In genomic region chr6:87407531-87407895, GRCh38 we compare ENCODE assay signal across 8 cellular contexts. TPM values are rescaled to one million over a fixed set of nuclear protein-coding genes. Genes with fewer than 3 reads are reported as not detected.
DNase-seq lines count a peak whose midpoint lies in the region; ATAC-seq and TF ChIP-seq lines count a peak whose summit lies in the region.

No MANE protein-coding gene starts in this region.

- no peak for TF ChIP-seq POLR2A in vagina (IDR thresholded peaks at IDR 0.05)

- H3K9me3 ChIP-seq in CD4-positive, alpha-beta memory T cell (ENCODE audit: control insufficient read depth in 1 of 2, low read length in 2 of 2) = no peaks in the 10 kb centered on the region
- H3K9me3 ChIP-seq in SK-N-MC (ENCODE audit: low read depth, low read length) (no peaks in the 10 kb centered on the region), vagina (no peaks in the 10 kb centered on the region)

- peak overlapping the region; percentile 67 for H3K27ac ChIP-seq in CD4-positive, alpha-beta memory T cell (ENCODE audit: low read depth, low read length)
- no peak overlapping the region for H3K27ac ChIP-seq in SK-N-MC
- H3K27ac ChIP-seq in vagina = peak overlapping the region; percentile 88

- H3K36me3 Mint-ChIP-seq in CD4-positive, alpha-beta memory T cell = peaks cover 0 to 6% of the 10 kb centered on the region in 2 donors
- peaks cover 9% of the 10 kb centered on the region for H3K36me3 Mint-ChIP-seq in effector memory CD8-positive, alpha-beta T cell (ENCODE audit: insufficient read depth)

- no peak overlapping the region for H3K9ac ChIP-seq in SK-N-MC (ENCODE audit: insufficient read length)

- H3K4me1 ChIP-seq in CD4-positive, alpha-beta memory T cell (ENCODE audit: insufficient read depth, low read length) = peaks cover 11% of the 10 kb centered on the region
- peaks cover 5% of the 10 kb centered on the region for H3K4me1 ChIP-seq in vagina

- H3K4me3 Mint-ChIP-seq in CD4-positive, alpha-beta memory T cell = peak overlapping the region; percentile 88 to 96 (median 89)
- peak overlapping the region; percentile 86 to 87 for H3K4me3 Mint-ChIP-seq in effector memory CD8-positive, alpha-beta T cell

- CTCF ChIA-PET in CD4-positive, alpha-beta memory T cell (lab: Charles Lee; ENCODE audit: partially characterized antibody) = interaction anchor here (1.0 to 1.6 kb wide), 3 partner anchors 14 to 1463 kb away, joined by 3 to 10 read pairs (median 4); partner anchors contain the start of gene SLC35A1

- peaks cover 4 to 10% of the 10 kb centered on the region in 2 donors for H3K27me3 Mint-ChIP-seq in CD4-positive, alpha-beta memory T cell
- H3K27me3 Mint-ChIP-seq in effector memory CD8-positive, alpha-beta T cell = peaks cover 13 to 31% of the 10 kb centered on the region in 2 donors

- H3K4me3 ChIP-seq in CD4-positive, alpha-beta memory T cell (ENCODE audit: low read length in 2 of 2) = peak overlapping the region; percentile 61 to 84
- H3K4me3 ChIP-seq in SK-N-MC (peak overlapping the region; percentile 91), vagina (peak overlapping the region; percentile 86 to 90)

- H3K27me3 ChIP-seq in CD4-positive, alpha-beta memory T cell (ENCODE audit: insufficient read depth, low read length) = no peaks in the 10 kb centered on the region
- H3K27me3 ChIP-seq in vagina = no peaks in the 10 kb centered on the region

- no peaks in the 10 kb centered on the region for H3K9me3 Mint-ChIP-seq in CD4-positive, alpha-beta memory T cell
- H3K9me3 Mint-ChIP-seq in effector memory CD8-positive, alpha-beta T cell = no peaks in the 10 kb centered on the region

- H3K4me1 Mint-ChIP-seq in CD4-positive, alpha-beta memory T cell = peaks cover 4 to 13% (median 5%) of the 10 kb centered on the region in 4 donors
- peaks cover 5 to 6% of the 10 kb centered on the region in 2 donors for H3K4me1 Mint-ChIP-seq in effector memory CD8-positive, alpha-beta T cell (ENCODE audit: low read depth in 2 of 2)

- POLR2A ChIA-PET in CD4-positive, alpha-beta memory T cell (lab: Charles Lee; ENCODE audit: partially characterized antibody) = interaction anchor here (1.5 to 1.7 kb wide), 2 partner anchors 65 to 182 kb away, joined by 4 to 8 read pairs; partner anchors contain the start of genes ORC3, RARS2 and SLC35A1

- TF ChIP-seq CTCF in vagina (IDR thresholded peaks at IDR 0.05) = no peak

- no peak for DNase-seq in CD4-positive, alpha-beta memory T cell
- DNase-seq in SK-N-MC (ENCODE audit: low read depth, low spot score) (no peak), midbrain (lab: John Stamatoyannopoulos, UW) (peak; percentile 52), vagina (ENCODE audit: extremely low spot score in 2 of 2) (no peak)
- no peak for DNase-seq in effector memory CD8-positive, alpha-beta T cell
- no peak for DNase-seq in stimulated activated CD8-positive, alpha-beta memory T cell treated with anti-CD3 and anti-CD28 coated beads, Interleukin-4, amount 100 ng/mL, for 48 hours

- ATAC-seq in GM19328 (IDR thresholded peaks at IDR 0.05; ENCODE audit: unreplicated experiment) (peak; percentile 4), HG03460 (IDR thresholded peaks at IDR 0.05; ENCODE audit: unreplicated experiment) (peak; percentile 14)
- no peak for ATAC-seq in effector memory CD8-positive, alpha-beta T cell (replicated peaks)

- intact Hi-C loops in CD4-positive, alpha-beta memory T cell (cut with micrococcal nuclease) = loop anchor here (5.0 kb wide), 3 partner anchors 85 to 1555 kb away; partner anchors contain the start of genes AKIRIN2, RNGTT and SMIM8
- intact Hi-C loops in vagina (cut with DNase I) = no loop called here

- no peaks in the 10 kb centered on the region for H3K36me3 ChIP-seq in CD4-positive, alpha-beta memory T cell (ENCODE audit: insufficient read depth, low read length)
- H3K36me3 ChIP-seq in SK-N-MC (ENCODE audit: insufficient read depth, low read length) (no peaks in the 10 kb centered on the region), vagina (no peaks in the 10 kb centered on the region)

- peak overlapping the region; percentile 72 to 93 (median 89) for H3K27ac Mint-ChIP-seq in CD4-positive, alpha-beta memory T cell
- H3K27ac Mint-ChIP-seq in effector memory CD8-positive, alpha-beta T cell = peak overlapping the region; percentile 72 to 90

RNA-seq across cellular contexts. Expression of gene CFAP206, which starts 0.3 kb away (rescaled TPM):
- under 1 TPM in 1 of 2 experiments, not detected in 1; 0.25 TPM for total RNA-seq in CD4-positive, alpha-beta memory T cell
- not detected for polyA plus RNA-seq in CD4-positive, alpha-beta memory T cell
- total RNA-seq in vagina = not detected
